ENCODE assay signal across 2 cellular contexts in the genomic region with DNA sequence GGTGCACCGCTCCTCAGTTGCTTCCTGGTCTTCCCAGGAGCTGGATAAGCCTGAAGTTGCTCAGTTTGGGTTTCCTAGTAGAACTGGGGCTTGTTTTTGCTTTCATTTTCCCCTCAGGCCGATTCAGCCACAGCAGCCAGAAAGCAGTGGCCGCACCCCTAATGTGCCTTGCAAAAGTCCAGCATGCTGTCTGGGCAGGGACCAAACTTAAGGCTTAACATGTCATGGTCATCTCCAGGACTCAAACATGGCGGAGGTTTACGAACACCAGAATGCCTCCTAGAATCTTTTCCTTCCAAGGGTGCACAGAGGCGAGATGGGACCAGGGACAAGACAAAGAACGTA.
TF ChIP-seq lines count a peak whose summit lies in the region.

No MANE protein-coding gene starts in this region.

TF ChIP-seq in endothelial cell of umbilical vein, 7 proteins besides CTCF, POLR2A, EP300 and RAD21:
- TF ChIP-seq EZH2 (IDR thresholded peaks at IDR 0.05; ENCODE audit: borderline replicate concordance, low read depth, low read length, severe bottlenecking) (no peak), JUN (IDR thresholded peaks at IDR 0.05; ENCODE audit: borderline replicate concordance, insufficient read depth, insufficient read length, low read depth) (no peak), FOS (IDR thresholded peaks at IDR 0.05; ENCODE audit: borderline replicate concordance, insufficient read depth, low read length) (no peak)

TF ChIP-seq in HEK293T, 16 proteins besides CTCF, POLR2A, EP300 and RAD21:
- TF ChIP-seq, protein P1, sequence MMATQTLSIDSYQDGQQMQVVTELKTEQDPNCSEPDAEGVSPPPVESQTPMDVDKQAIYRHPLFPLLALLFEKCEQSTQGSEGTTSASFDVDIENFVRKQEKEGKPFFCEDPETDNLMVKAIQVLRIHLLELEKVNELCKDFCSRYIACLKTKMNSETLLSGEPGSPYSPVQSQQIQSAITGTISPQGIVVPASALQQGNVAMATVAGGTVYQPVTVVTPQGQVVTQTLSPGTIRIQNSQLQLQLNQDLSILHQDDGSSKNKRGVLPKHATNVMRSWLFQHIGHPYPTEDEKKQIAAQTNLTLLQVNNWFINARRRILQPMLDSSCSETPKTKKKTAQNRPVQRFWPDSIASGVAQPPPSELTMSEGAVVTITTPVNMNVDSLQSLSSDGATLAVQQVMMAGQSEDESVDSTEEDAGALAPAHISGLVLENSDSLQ (IDR thresholded peaks at IDR 0.05), result no peak
- TF ChIP-seq ZNF384 (IDR thresholded peaks at IDR 0.05) (no peak), FOXM1 (IDR thresholded peaks at IDR 0.05; ENCODE audit: borderline replicate concordance) (no peak), NFRKB (IDR thresholded peaks at IDR 0.05) (no peak), ELF4 (IDR thresholded peaks at IDR 0.05) (no peak), CTBP1 (IDR thresholded peaks at IDR 0.05; ENCODE audit: borderline replicate concordance) (no peak), BHLHE40 (IDR thresholded peaks at IDR 0.05; ENCODE audit: borderline replicate concordance) (no peak), FOXK2 (IDR thresholded peaks at IDR 0.05) (no peak), HDGF (IDR thresholded peaks at IDR 0.05; ENCODE audit: borderline replicate concordance) (no peak), L3MBTL2 (conservative IDR thresholded peaks at IDR 0.05) (no peak), ARNT (IDR thresholded peaks at IDR 0.05) (no peak), SUZ12 (IDR thresholded peaks at IDR 0.05) (no peak), LEF1 (IDR thresholded peaks at IDR 0.05; ENCODE audit: borderline replicate concordance) (no peak), TARDBP (IDR thresholded peaks at IDR 0.05) (no peak), FOXA1 (IDR thresholded peaks at IDR 0.05) (no peak), SP1 (IDR thresholded peaks at IDR 0.05) (no peak)
